Comparison of ENCODE assay signal across 21 cellular contexts in the genomic region with DNA sequence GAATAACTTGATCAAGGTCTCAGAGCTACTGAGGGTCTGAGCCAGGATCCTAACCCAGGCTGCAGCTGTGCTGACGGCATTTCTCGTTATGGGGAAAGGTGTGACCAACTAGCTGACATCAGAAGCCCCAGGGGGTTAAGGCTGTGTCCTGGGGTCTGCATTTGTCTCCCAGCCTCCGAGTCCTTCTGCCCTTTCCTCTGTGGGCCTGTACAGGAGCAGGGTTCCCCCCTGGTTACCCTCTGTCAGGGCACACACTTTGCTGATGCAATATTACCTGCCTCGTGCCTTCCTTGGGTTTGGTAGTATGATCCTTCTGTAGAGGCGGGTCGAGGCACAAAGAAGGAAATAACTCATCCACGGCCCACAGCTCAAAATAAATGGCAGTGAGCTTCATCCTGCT.
DNase-seq lines count a peak whose midpoint lies in the region; ATAC-seq, FAIRE-seq and TF ChIP-seq lines count a peak whose summit lies in the region.
"Had no signal": no experiment of that assay in that cellular context is flagged by ENCODE, and none has a peak within 500 bp of the region (broad histone marks: within the 10 kb centered on the region; RNA-seq: fewer than 3 reads in every experiment).

No MANE protein-coding gene starts in this region.

- H3K36me3 Mint-ChIP-seq in neural progenitor cell (peaks cover 20% of the 10 kb centered on the region), mesothelial cell of epicardium (peaks cover 24% of the 10 kb centered on the region)

- H2BK12ac ChIP-seq in H1 (ENCODE audit: low read depth, low read length), result no peak overlapping the region

- no peak for TF ChIP-seq POLR2A in H1 (IDR thresholded peaks at IDR 0.05; ENCODE audit: control extremely low read depth in 1 of 2, low read depth in 2 of 2, low read length in 2 of 2)
- no peak for TF ChIP-seq POLR2A in breast epithelium (IDR thresholded peaks at IDR 0.05)

- no peak for TF ChIP-seq EP300 in H1 (IDR thresholded peaks at IDR 0.05; ENCODE audit: borderline replicate concordance in 1 of 2, low read depth in 2 of 2, low read length in 2 of 2)

- H3K4me3 Mint-ChIP-seq in neural progenitor cell (no peak overlapping the region), mesothelial cell of epicardium (no peak overlapping the region)
- H3K4me3 Mint-ChIP-seq: B cell; CD4-positive, alpha-beta T cell had no signal

- DNase-seq in right atrium auricular region (ENCODE audit: low spot score) (peak; percentile 44), left cardiac atrium (no peak), H1 (ENCODE audit: low read depth in 1 of 2, low spot score in 2 of 2) (peak in 1 of 2 experiments; percentile 43), neural progenitor cell (ENCODE audit: low spot score) (no peak), mesothelial cell of epicardium (ENCODE audit: low spot score in 2 of 2, unreplicated experiment in 2 of 2) (no peak), breast epithelium (ENCODE audit: low spot score in 2 of 2) (no peak)
- DNase-seq: 8988T; Caco-2; CD4-positive, alpha-beta T cell; DMS153; DMS79; GDM1; GM23248; H7 had no signal

- H2BK5ac ChIP-seq in H1 (ENCODE audit: low read depth, low read length), result 0 out of 2 replicates have a peak overlapping the region, but pooled peaks have one; percentile 52

- 84% methylated on average over 7 of the region's 7 CpGs; no CpG with 5 or more reads in 1 of the 2 experiments for WGBS in H1 (ENCODE audit: extremely low coverage in 1 of 2, insufficient coverage in 1 of 2, insufficient read length in 1 of 2, insufficient replicate concordance in 2 of 2, low coverage in 1 of 2, low lambda C conversion rate in 2 of 2, missing lambda C conversion rate in 1 of 2), 2 experiments

- H3K4ac ChIP-seq in H1 (replicated peaks; ENCODE audit: insufficient read length, low read depth, low read length), result no peak overlapping the region

- TF ChIP-seq CTCF in right atrium auricular region (IDR thresholded peaks at IDR 0.05), result no peak
- TF ChIP-seq CTCF in H1 (IDR thresholded peaks at IDR 0.05; ENCODE audit: control extremely low read depth in 1 of 3, insufficient read depth in 1 of 3, low read depth in 1 of 3, low read length in 3 of 3), result no peak
- TF ChIP-seq CTCF in neural progenitor cell (IDR thresholded peaks at IDR 0.05), result no peak
- no peak for TF ChIP-seq CTCF in mesothelial cell of epicardium (IDR thresholded peaks at IDR 0.05; ENCODE audit: unreplicated experiment)
- TF ChIP-seq CTCF in breast epithelium (IDR thresholded peaks at IDR 0.05), result no peak

- H2BK120ac ChIP-seq in H1 (replicated peaks; ENCODE audit: low read depth, low read length), result no peak overlapping the region

- no peak overlapping the region; the same call in 1 of the 2 replicates for H3K18ac ChIP-seq in H1 (ENCODE audit: extremely low read depth, low read length)

- no peak overlapping the region for H3K14ac ChIP-seq in H1 (ENCODE audit: insufficient read length)

- H2BK20ac ChIP-seq in H1 (ENCODE audit: low read length), result no peak overlapping the region

- H3K27ac ChIP-seq in right atrium auricular region (no peak overlapping the region), H1 (ENCODE audit: low read depth, low read length) (no peak overlapping the region), neural progenitor cell (no peak overlapping the region), breast epithelium (no peak overlapping the region)
- H3K27ac ChIP-seq: C4-2B, GM23248, HL-60 had no signal

- no peak for TF ChIP-seq RAD21 in H1 (IDR thresholded peaks at IDR 0.05 in 1 of 2, conservative IDR thresholded peaks at IDR 0.05 in 1 of 2; ENCODE audit: low read depth in 2 of 2, low read length in 2 of 2)

- FAIRE-seq in H1 (lab: Jason Lieb, UNC), result no peak
- FAIRE-seq: D721Med, GM12892, GM18507 had no signal

- H4K20me1 ChIP-seq in H1 (replicated peaks in 1 of 2; ENCODE audit: control insufficient read depth in 1 of 2, insufficient read depth in 2 of 2, low read length in 2 of 2) (peaks cover 0 to 1% of the 10 kb centered on the region in 2 experiments), neural progenitor cell (ENCODE audit: low read depth) (no peaks in the 10 kb centered on the region)

- H2AFZ ChIP-seq in H1 (ENCODE audit: low read length) (no peak overlapping the region), neural progenitor cell (replicated peaks) (no peak overlapping the region)
- H2AFZ ChIP-seq: GM23248 had no signal

- no peak overlapping the region for H4K5ac ChIP-seq in H1 (ENCODE audit: insufficient read length, low read depth, low read length)

- no peak overlapping the region for H4K8ac ChIP-seq in H1 (ENCODE audit: extremely low read depth, insufficient read depth, low read length)

- CTCF ChIA-PET in H1 (lab: Charles Lee; ENCODE audit: partially characterized antibody), result interaction anchor here (0.7 to 1.1 kb wide), 2 partner anchors 21 to 134 kb away, joined by 3 to 4 read pairs; no protein-coding TSS in a partner anchor

- H3K79me2 ChIP-seq in H1 (ENCODE audit: control insufficient read depth in 1 of 2, insufficient read depth in 2 of 2, low read length in 2 of 2), result no peaks in the 10 kb centered on the region
- no peaks in the 10 kb centered on the region for H3K79me2 ChIP-seq in neural progenitor cell (ENCODE audit: low read depth)

- no peak overlapping the region for H2BK15ac ChIP-seq in H1 (ENCODE audit: low read length)

- H4K91ac ChIP-seq in H1 (replicated peaks; ENCODE audit: insufficient read length, low read length), result no peak overlapping the region

- H3K4me2 ChIP-seq in H1 (ENCODE audit: insufficient read depth in 1 of 2, low read depth in 2 of 2, low read length in 2 of 2) (no peak overlapping the region), neural progenitor cell (no peak overlapping the region)

- H3K27ac Mint-ChIP-seq in neural progenitor cell (peak overlapping the region; percentile 21), mesothelial cell of epicardium (no peak overlapping the region)
- H3K27ac Mint-ChIP-seq: B cell; CD4-positive, alpha-beta T cell had no signal

- H3K4me1 Mint-ChIP-seq in neural progenitor cell (peaks cover 24% of the 10 kb centered on the region), mesothelial cell of epicardium (no peaks in the 10 kb centered on the region)

- intact Hi-C loops in left cardiac atrium (cut with DNase I) (no loop called here), breast epithelium (cut with DNase I; ENCODE audit: low total_unique reads) (no loop called here)

- H3K36me3 ChIP-seq in right atrium auricular region, result no peaks in the 10 kb centered on the region
- no peaks in the 10 kb centered on the region for H3K36me3 ChIP-seq in H1 (ENCODE audit: control insufficient read depth in 2 of 4, insufficient read depth in 4 of 4, low read length in 3 of 4)
- H3K36me3 ChIP-seq in neural progenitor cell, result no peaks in the 10 kb centered on the region
- H3K36me3 ChIP-seq in breast epithelium, result no peaks in the 10 kb centered on the region

- H3K4me1 ChIP-seq in right atrium auricular region (peaks cover 0 to 6% of the 10 kb centered on the region in 2 donors), H1 (replicated peaks in 1 of 4; ENCODE audit: control insufficient read depth in 3 of 4, insufficient read depth in 4 of 4, low read length in 3 of 4) (peaks cover 0 to 5% (median 2%) of the 10 kb centered on the region in 4 experiments; a peak in 1 of 7 replicates), neural progenitor cell (peaks cover 10% of the 10 kb centered on the region), breast epithelium (no peaks in the 10 kb centered on the region)
- H3K4me1 ChIP-seq: Caco-2 had no signal

- no peak overlapping the region for H3K4me3 ChIP-seq in right atrium auricular region
- H3K4me3 ChIP-seq in H1 (ENCODE audit: extremely low read depth in 1 of 4, insufficient read depth in 2 of 4, low read depth in 3 of 4, low read length in 4 of 4), result no peak overlapping the region
- no peak overlapping the region for H3K4me3 ChIP-seq in neural progenitor cell
- H3K4me3 ChIP-seq in breast epithelium, result no peak overlapping the region
- H3K4me3 ChIP-seq: GM23248 had no signal

- ATAC-seq in left cardiac atrium (no peak), HG03342 (IDR thresholded peaks at IDR 0.05; ENCODE audit: unreplicated experiment) (no peak)

- H2AK5ac ChIP-seq in H1 (ENCODE audit: low read depth, low read length), result no peak overlapping the region

- H3K56ac ChIP-seq in H1 (replicated peaks; ENCODE audit: insufficient read length, low read depth, low read length), result no peak overlapping the region

- H3K9ac ChIP-seq in H1 (replicated peaks in 1 of 4; ENCODE audit: extremely low read depth in 1 of 4, low read depth in 3 of 4, low read length in 3 of 4) (no peak overlapping the region), neural progenitor cell (no peak overlapping the region)
- H3K9ac ChIP-seq: GM23248 had no signal

- H3F3A ChIP-seq in neural progenitor cell (ENCODE audit: low read depth), result no peaks in the 10 kb centered on the region

- H3K9me3 Mint-ChIP-seq in neural progenitor cell, result peaks cover 3% of the 10 kb centered on the region
- H3K9me3 Mint-ChIP-seq in mesothelial cell of epicardium, result peaks cover 6% of the 10 kb centered on the region
- H3K9me3 Mint-ChIP-seq: CD4-positive, alpha-beta T cell had no signal

- H3K23ac ChIP-seq in H1 (ENCODE audit: insufficient read length), result no peak overlapping the region

- H3K9me3 ChIP-seq in right atrium auricular region (no peaks in the 10 kb centered on the region), H1 (ENCODE audit: insufficient read depth in 2 of 2, low read depth in 1 of 2, low read length in 1 of 2) (no peaks in the 10 kb centered on the region), neural progenitor cell (ENCODE audit: low read depth) (no peaks in the 10 kb centered on the region), breast epithelium (no peaks in the 10 kb centered on the region)
- H3K9me3 ChIP-seq: Caco-2 had no signal

- no peaks in the 10 kb centered on the region for H3K23me2 ChIP-seq in H1 (ENCODE audit: low read depth, low read length)

- H3K27me3 ChIP-seq in right atrium auricular region, result no peaks in the 10 kb centered on the region
- H3K27me3 ChIP-seq in H1 (replicated peaks in 1 of 4; ENCODE audit: control insufficient read depth in 3 of 4, extremely low read depth in 1 of 4, insufficient read depth in 3 of 4, low read length in 3 of 4), result no peaks in the 10 kb centered on the region
- no peaks in the 10 kb centered on the region for H3K27me3 ChIP-seq in neural progenitor cell
- no peaks in the 10 kb centered on the region for H3K27me3 ChIP-seq in breast epithelium

- H3K79me1 ChIP-seq in H1 (ENCODE audit: low read depth, low read length), result no peaks in the 10 kb centered on the region; the same call in 1 of the 2 replicates

- POLR2A ChIA-PET in H1 (lab: Charles Lee; ENCODE audit: partially characterized antibody), result no interaction called here

- H3K27me3 Mint-ChIP-seq in neural progenitor cell (ENCODE audit: insufficient read depth, low read depth), result peaks cover 3% of the 10 kb centered on the region
- no peaks in the 10 kb centered on the region for H3K27me3 Mint-ChIP-seq in mesothelial cell of epicardium (ENCODE audit: low read depth)
- H3K27me3 Mint-ChIP-seq: B cell; CD4-positive, alpha-beta T cell had no signal

TF ChIP-seq in H1, 55 proteins besides CTCF, POLR2A, EP300 and RAD21 (continues in another document):
- TF ChIP-seq KDM5A (IDR thresholded peaks at IDR 0.05; ENCODE audit: low read length) (no peak), POU5F1 (IDR thresholded peaks at IDR 0.05; ENCODE audit: low read depth, low read length) (no peak), TAF7 (optimal IDR thresholded peaks at IDR 0.05; ENCODE audit: borderline replicate concordance, low read depth, low read length) (no peak), FOSL1 (IDR thresholded peaks at IDR 0.05; ENCODE audit: insufficient read depth, low read depth, low read length) (no peak)
